15 cellular contexts compared by ENCODE assay signal in genomic region chr7:30467275-30467674, GRCh38.
"Had no signal": no experiment of that assay in that cellular context is flagged by ENCODE, and none has a peak within 500 bp of the region (broad histone marks: within the 10 kb centered on the region; RNA-seq: fewer than 3 reads in every experiment).

No MANE protein-coding gene starts in this region.

- DNase-seq: activated CD4-positive, CD25-positive, alpha-beta regulatory T cell treated with anti-CD3 and anti-CD28 coated beads, Interleukin-2, amount 50 U/mL, for 72 hours; activated naive CD4-positive, alpha-beta T cell treated with anti-CD3 and anti-CD28 coated beads, Interleukin-2, amount 10 ng/mL, durations not matched to agents 7 days and 5 days; activated T-cell treated with anti-CD3 and anti-CD28 coated beads, Interleukin-2, amount 50 U/mL, for 24 hours; left colon; mammary epithelial cell; mucosa of descending colon; naive thymus-derived CD8-positive, alpha-beta T cell; posterior cingulate gyrus; retina; stimulated activated CD4-positive, alpha-beta T cell treated with anti-CD3 and anti-CD28 coated beads, Interleukin-2, amount 100 ng/mL, for 48 hours; stimulated activated naive CD4-positive, alpha-beta T cell treated with Interleukin-2 at 50 U/mL for 16 hours had no signal

- H3K9me3 Mint-ChIP-seq: activated naive CD4-positive, alpha-beta T cell treated with anti-CD3 and anti-CD28 coated beads, Interleukin-2, amount 10 ng/mL, durations not matched to agents 7 days and 5 days; activated T-cell treated with anti-CD3 and anti-CD28 coated beads, Interleukin-2, amount 50 U/mL, for 24 hours; naive thymus-derived CD8-positive, alpha-beta T cell; T-helper 2 cell treated with Interferon-gamma antibody and Interleukin-4, amounts not matched to agents 5 μg/mL and 100 μg/mL, for 36 hours had no signal

- H3K36me3 ChIP-seq: suprapubic skin had no signal

- H3K27me3 ChIP-seq: heart left ventricle, suprapubic skin had no signal

- H3K4me3 ChIP-seq: heart left ventricle, mucosa of descending colon, suprapubic skin had no signal

- H3K9me3 ChIP-seq: heart left ventricle, mucosa of descending colon, suprapubic skin had no signal

- ATAC-seq: heart left ventricle; left colon; mucosa of descending colon; naive thymus-derived CD8-positive, alpha-beta T cell had no signal

- H3K27me3 Mint-ChIP-seq: activated naive CD4-positive, alpha-beta T cell treated with anti-CD3 and anti-CD28 coated beads, Interleukin-2, amount 10 ng/mL, durations not matched to agents 7 days and 5 days; activated T-cell treated with anti-CD3 and anti-CD28 coated beads, Interleukin-2, amount 50 U/mL, for 24 hours; naive thymus-derived CD8-positive, alpha-beta T cell had no signal

- H3K27ac ChIP-seq: epithelial cell of prostate, suprapubic skin had no signal

- H3K27ac Mint-ChIP-seq: activated naive CD4-positive, alpha-beta T cell treated with anti-CD3 and anti-CD28 coated beads, Interleukin-2, amount 10 ng/mL, durations not matched to agents 7 days and 5 days; activated T-cell treated with anti-CD3 and anti-CD28 coated beads, Interleukin-2, amount 50 U/mL, for 24 hours; T-helper 2 cell treated with Interferon-gamma antibody and Interleukin-4, amounts not matched to agents 5 μg/mL and 100 μg/mL, for 36 hours had no signal

- H3K4me3 Mint-ChIP-seq: activated naive CD4-positive, alpha-beta T cell treated with anti-CD3 and anti-CD28 coated beads, Interleukin-2, amount 10 ng/mL, durations not matched to agents 7 days and 5 days; activated T-cell treated with anti-CD3 and anti-CD28 coated beads, Interleukin-2, amount 50 U/mL, for 24 hours; naive thymus-derived CD8-positive, alpha-beta T cell; T-helper 2 cell treated with Interferon-gamma antibody and Interleukin-4, amounts not matched to agents 5 μg/mL and 100 μg/mL, for 36 hours had no signal
